ENCODE assay signal across 18 cellular contexts in the genomic region with DNA sequence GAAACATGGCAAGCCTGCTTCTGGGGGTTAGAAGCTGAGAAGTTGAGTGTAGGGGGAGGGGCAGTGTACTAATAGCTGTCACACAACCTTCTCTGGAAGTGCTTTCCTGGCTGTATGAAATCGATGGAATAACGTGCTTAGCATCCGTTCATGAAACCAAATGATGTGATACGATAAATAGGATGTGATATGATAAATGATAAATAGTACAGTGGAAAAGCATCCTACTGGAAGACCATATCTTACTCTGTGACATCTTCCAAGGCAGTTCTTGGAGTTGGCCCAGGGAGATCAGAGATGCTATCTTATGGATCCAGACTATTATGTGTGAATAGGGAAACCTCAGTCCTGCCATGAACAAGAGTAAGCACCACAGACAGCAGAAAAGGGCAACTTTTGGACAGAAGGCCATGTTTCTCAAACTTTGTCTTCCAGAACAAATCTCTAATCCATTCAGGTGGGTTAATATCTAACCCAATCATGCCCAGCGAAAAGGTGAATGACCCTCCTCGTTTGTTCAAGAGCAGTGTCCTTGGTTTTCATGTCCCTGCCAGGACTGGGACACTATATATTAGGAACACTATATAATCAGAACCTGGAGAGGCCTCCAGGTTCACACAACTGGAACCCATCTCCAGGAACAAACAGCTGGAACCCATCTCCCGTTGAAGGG. TPM values are rescaled to one million over a fixed set of nuclear protein-coding genes. Genes with fewer than 3 reads are reported as not detected.
A peak's percentile ranks its signal among the peaks of the same experiment; 100 is the strongest.
DNase-seq lines count a peak whose midpoint lies in the region; ATAC-seq and TF ChIP-seq lines count a peak whose summit lies in the region.
"Had no signal": no experiment of that assay in that cellular context is flagged by ENCODE, and none has a peak within 500 bp of the region (broad histone marks: within the 10 kb centered on the region; RNA-seq: fewer than 3 reads in every experiment).

A gene (plus strand): TSS at position 598 of the 673 bp plus-strand sequence. CDS start 4,801 bp downstream, outside the sequence.

- no peak within 1 kb of the TSS for H3K27ac ChIP-seq in osteoblast (ENCODE audit: low read depth, low read length)
- no peak within 1 kb of the TSS for H3K27ac ChIP-seq in neural progenitor cell

- H3K36me3 Mint-ChIP-seq in type B pancreatic cell (peaks cover 5% of the 10 kb centered on the region), nephron progenitor cell (ENCODE audit: low read depth) (no peaks in the 10 kb centered on the region), neural progenitor cell (no peaks in the 10 kb centered on the region)

- no peak within 1 kb of the TSS for H3K9ac ChIP-seq in neural progenitor cell

- H3K4me2 ChIP-seq in osteoblast (ENCODE audit: insufficient read depth, low read length) (no peak within 1 kb of the TSS), neural progenitor cell (no peak within 1 kb of the TSS)

- no peak for TF ChIP-seq CTCF in osteoblast (IDR thresholded peaks at IDR 0.05; ENCODE audit: extremely low read depth, low read depth, low read length)
- TF ChIP-seq CTCF in type B pancreatic cell (conservative IDR thresholded peaks at IDR 0.05): no peak
- TF ChIP-seq CTCF in nephron progenitor cell (IDR thresholded peaks at IDR 0.05): no peak
- TF ChIP-seq CTCF in neural progenitor cell (IDR thresholded peaks at IDR 0.05): no peak

- ATAC-seq in left lobe of liver (peak; percentile 43), GM19397 (IDR thresholded peaks at IDR 0.05; ENCODE audit: unreplicated experiment) (no peak), GM18519 (IDR thresholded peaks at IDR 0.05; ENCODE audit: low FRiP score, unreplicated experiment) (no peak)
- ATAC-seq: activated CD8-positive, alpha-beta T cell treated with anti-CD3 and anti-CD28 coated beads, Interleukin-2, amount 10 ng/mL, durations not matched to agents 7 days and 5 days; activated naive CD8-positive, alpha-beta T cell treated with anti-CD3 and anti-CD28 coated beads, Interleukin-2, amount 50 U/mL, for 24 hours; stimulated activated naive CD8-positive, alpha-beta T cell treated with anti-CD3 and anti-CD28 coated beads, Interleukin-15, Interleukin-2, amounts not matched to agents 100 U/mL and 50 U/mL, for 24 hours had no signal

- H3K27me3 Mint-ChIP-seq in type B pancreatic cell (no peaks in the 10 kb centered on the region), nephron progenitor cell (ENCODE audit: low read depth, poor library complexity) (peaks cover 5% of the 10 kb centered on the region), neural progenitor cell (ENCODE audit: insufficient read depth, low read depth) (peaks cover 5% of the 10 kb centered on the region)

- peak within 1 kb of the TSS; percentile 68 for H3K4me3 Mint-ChIP-seq in type B pancreatic cell
- no peak within 1 kb of the TSS for H3K4me3 Mint-ChIP-seq in nephron progenitor cell
- no peak within 1 kb of the TSS for H3K4me3 Mint-ChIP-seq in neural progenitor cell
- H3K4me3 Mint-ChIP-seq: activated CD8-positive, alpha-beta T cell treated with anti-CD3 and anti-CD28 coated beads, Interleukin-2, amount 10 ng/mL, durations not matched to agents 7 days and 5 days; activated naive CD8-positive, alpha-beta T cell treated with anti-CD3 and anti-CD28 coated beads, Interleukin-2, amount 50 U/mL, for 24 hours; activated T-helper 1 cell treated with anti-CD3 and anti-CD28 coated beads, Interleukin-12 subunit alpha, Interleukin-12 subunit beta, Interleukin-2, Interleukin-4 antibody, amounts not matched to agents 30 ng/mL and 10 ng/mL and 1 ng/mL, durations not matched to agents 14 hours and 24 hours and 36 hours had no signal

- H4K20me1 ChIP-seq in osteoblast (ENCODE audit: insufficient read depth, low read length): no peaks in the 10 kb centered on the region
- no peaks in the 10 kb centered on the region for H4K20me1 ChIP-seq in neural progenitor cell (ENCODE audit: low read depth)

- DNase-seq in NCI-H460 (ENCODE audit: extremely low read depth, low read depth): no peak
- peak; percentile 75 for DNase-seq in left lobe of liver (ENCODE audit: low spot score)
- peak; percentile 18 for DNase-seq in osteoblast (ENCODE audit: insufficient read length, low spot score, missing footprints)
- DNase-seq in type B pancreatic cell (ENCODE audit: extremely low spot score, unreplicated experiment): no peak
- no peak for DNase-seq in nephron progenitor cell
- no peak for DNase-seq in neural progenitor cell (ENCODE audit: low spot score)
- DNase-seq: activated CD4-positive, CD25-positive, alpha-beta regulatory T cell; activated CD8-positive, alpha-beta T cell treated with anti-CD3 and anti-CD28 coated beads, Interleukin-2, amount 10 ng/mL, durations not matched to agents 7 days and 5 days; activated naive CD8-positive, alpha-beta T cell treated with anti-CD3 and anti-CD28 coated beads, Interleukin-2, amount 50 U/mL, for 24 hours; AML-193; Karpas-422; NCI-H1105; NCI-H774; retina; stimulated activated naive CD8-positive, alpha-beta T cell treated with anti-CD3 and anti-CD28 coated beads, Interleukin-15, Interleukin-2, amounts not matched to agents 100 U/mL and 50 U/mL, for 24 hours had no signal

- H3K27me3 ChIP-seq in osteoblast (ENCODE audit: insufficient read depth, low read length) (no peaks in the 10 kb centered on the region), neural progenitor cell (peaks cover 18% of the 10 kb centered on the region)

- H3F3A ChIP-seq in neural progenitor cell (ENCODE audit: low read depth): peaks cover 21% of the 10 kb centered on the region

- H2AFZ ChIP-seq in osteoblast (ENCODE audit: low read length): no peak within 1 kb of the TSS
- H2AFZ ChIP-seq in neural progenitor cell (replicated peaks): no peak within 1 kb of the TSS

- H3K4me1 Mint-ChIP-seq in type B pancreatic cell (ENCODE audit: unreplicated experiment) (peaks cover 14% of the 10 kb centered on the region), nephron progenitor cell (peaks cover 11% of the 10 kb centered on the region), neural progenitor cell (peaks cover 10% of the 10 kb centered on the region)

- H3K9me3 Mint-ChIP-seq in type B pancreatic cell (no peaks in the 10 kb centered on the region), nephron progenitor cell (no peaks in the 10 kb centered on the region), neural progenitor cell (no peaks in the 10 kb centered on the region)
- H3K9me3 Mint-ChIP-seq: activated naive CD8-positive, alpha-beta T cell treated with anti-CD3 and anti-CD28 coated beads, Interleukin-2, amount 50 U/mL, for 24 hours; activated T-helper 1 cell treated with anti-CD3 and anti-CD28 coated beads, Interleukin-12 subunit alpha, Interleukin-12 subunit beta, Interleukin-2, Interleukin-4 antibody, amounts not matched to agents 30 ng/mL and 10 ng/mL and 1 ng/mL, durations not matched to agents 14 hours and 24 hours and 36 hours had no signal

- no peaks in the 10 kb centered on the region for H3K9me3 ChIP-seq in osteoblast (ENCODE audit: low read depth, low read length)
- no peaks in the 10 kb centered on the region for H3K9me3 ChIP-seq in neural progenitor cell (ENCODE audit: low read depth)

- H3K27ac Mint-ChIP-seq in type B pancreatic cell (peak within 1 kb of the TSS; percentile 58), nephron progenitor cell (no peak within 1 kb of the TSS), neural progenitor cell (no peak within 1 kb of the TSS)
- H3K27ac Mint-ChIP-seq: activated CD8-positive, alpha-beta T cell treated with anti-CD3 and anti-CD28 coated beads, Interleukin-2, amount 10 ng/mL, durations not matched to agents 7 days and 5 days; activated naive CD8-positive, alpha-beta T cell treated with anti-CD3 and anti-CD28 coated beads, Interleukin-2, amount 50 U/mL, for 24 hours; activated T-helper 1 cell treated with anti-CD3 and anti-CD28 coated beads, Interleukin-12 subunit alpha, Interleukin-12 subunit beta, Interleukin-2, Interleukin-4 antibody, amounts not matched to agents 30 ng/mL and 10 ng/mL and 1 ng/mL, durations not matched to agents 14 hours and 24 hours and 36 hours had no signal

- H3K4me3 ChIP-seq in osteoblast (ENCODE audit: insufficient read depth, low read length) (no peak within 1 kb of the TSS), neural progenitor cell (no peak within 1 kb of the TSS)

- H3K79me2 ChIP-seq in osteoblast (ENCODE audit: insufficient read depth, low read length): no peaks in the 10 kb centered on the region
- H3K79me2 ChIP-seq in neural progenitor cell (ENCODE audit: low read depth): no peaks in the 10 kb centered on the region

- H3K36me3 ChIP-seq in osteoblast (ENCODE audit: insufficient read depth, low read length) (no peaks in the 10 kb centered on the region), neural progenitor cell (no peaks in the 10 kb centered on the region)

- H3K4me1 ChIP-seq in osteoblast (ENCODE audit: insufficient read depth, low read length) (peaks cover 13% of the 10 kb centered on the region), neural progenitor cell (no peaks in the 10 kb centered on the region)

RNA-seq across cellular contexts. Expression of the gene that starts here (rescaled TPM):
- 12.5 and 14.7 TPM in 2 replicates for total RNA-seq in NCI-H460 (2014; rRNA removed; shearing (Covaris generic))
- polyA plus RNA-seq in NCI-H460 (2014; cell fraction: nucleus; rRNA removed): 5.8 and 8.5 TPM in 2 replicates
- total RNA-seq in left lobe of liver (685 TPM), osteoblast (7.2 and 8.3 TPM in 2 replicates), type B pancreatic cell (ENCODE audit: low replicate concordance) (24.5 and 43.0 TPM in 2 replicates), neural progenitor cell (ENCODE audit: low replicate concordance) (0.99 TPM in 1 of 2 replicates, not detected in the other)

Comparison
In these comparisons a context has a peak if more than half of its experiments do, and no peak if none do; other contexts are left out.
1. RNA of the gene that starts here (total RNA-seq): 685 TPM in left lobe of liver (single experiment); 24.5 to 43.0 TPM in type B pancreatic cell, 12.5 to 14.7 TPM in NCI-H460, 7.2 to 8.3 TPM in osteoblast and 0.99 TPM in neural progenitor cell; every median in the first group is over 10 times any median in the second.
2. DNase-seq: peak in left lobe of liver (single experiment) and osteoblast (single experiment); none in NCI-H460 (single experiment), type B pancreatic cell (single experiment), nephron progenitor cell (single experiment) and neural progenitor cell (single experiment).